Comparison of ENCODE assay signal across 9 cellular contexts in the genomic region with DNA sequence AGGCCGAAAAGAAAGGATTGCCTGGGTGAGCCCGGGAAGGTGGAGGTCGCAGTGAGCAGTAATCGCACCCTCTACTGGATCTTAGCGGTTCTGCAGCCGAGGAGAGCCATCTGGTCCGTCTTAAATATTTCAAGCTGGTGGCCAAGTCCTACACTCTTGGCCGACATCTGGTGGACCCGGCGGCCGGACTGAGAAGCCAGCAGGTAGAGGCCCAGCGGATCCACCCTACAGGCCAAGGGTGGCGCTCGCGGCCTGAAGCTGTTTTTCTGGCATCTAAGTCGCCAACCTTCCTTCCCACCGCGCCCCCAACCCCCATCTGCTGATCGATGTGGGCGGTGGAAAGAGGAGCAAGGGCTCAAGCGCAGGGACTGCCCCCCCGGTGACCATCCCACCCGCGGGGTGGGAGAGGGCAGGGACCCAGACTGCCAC. TPM values are rescaled to one million over a fixed set of nuclear protein-coding genes. Genes with fewer than 3 reads are reported as not detected.
DNase-seq lines count a peak whose midpoint lies in the region; ATAC-seq and TF ChIP-seq lines count a peak whose summit lies in the region.
"Had no signal": no experiment of that assay in that cellular context is flagged by ENCODE, and none has a peak within 500 bp of the region (broad histone marks: within the 10 kb centered on the region; RNA-seq: fewer than 3 reads in every experiment).

No MANE protein-coding gene starts in this region.

- H3K9me3 ChIP-seq in NT2/D1 (ENCODE audit: insufficient read depth, low read length) (peaks cover 18% of the 10 kb centered on the region; the same call in 1 of the 2 replicates), spleen (peaks cover 0 to 82% (median 10%) of the 10 kb centered on the region in 8 donors), MG63 (no peaks in the 10 kb centered on the region)

- peaks cover 23% of the 10 kb centered on the region for H3K27me3 ChIP-seq in NT2/D1 (ENCODE audit: insufficient read depth, insufficient read length)
- peaks cover 4% of the 10 kb centered on the region for H3K27me3 ChIP-seq in foreskin keratinocyte
- H3K27me3 ChIP-seq in spleen (replicated peaks in 1 of 7), result peaks cover 0 to 45% (median 12%) of the 10 kb centered on the region in 7 donors
- H3K27me3 ChIP-seq in MG63, result no peaks in the 10 kb centered on the region

- intact Hi-C loops in spleen (cut with DNase I; ENCODE audit: low total_unique reads), result no loop called here

- H3K4me3 ChIP-seq in NT2/D1 (ENCODE audit: insufficient read length, low read depth) (peak overlapping the region; percentile 61), spleen (peak overlapping the region in 5 of 8 donors; percentile 16 to 62 (median 28)), MG63 (no peak overlapping the region)

- H3K36me3 ChIP-seq in NT2/D1 (ENCODE audit: insufficient read depth, insufficient read length, low read length), result no peaks in the 10 kb centered on the region
- H3K36me3 ChIP-seq in spleen, result no peaks in the 10 kb centered on the region
- H3K36me3 ChIP-seq in MG63, result no peaks in the 10 kb centered on the region

- H3K27ac ChIP-seq in foreskin keratinocyte (no peak overlapping the region), spleen (no peak overlapping the region)

- DNase-seq in NCI-H748 (lab: John Stamatoyannopoulos, UW; ENCODE audit: unreplicated experiment) (peak; percentile 9), NCI-H748 treated with DMSO at 0.1 percent for 48 hours (lab: John Stamatoyannopoulos, UW) (no peak), NT2/D1 (ENCODE audit: low read depth, low spot score) (peak; percentile 79), foreskin keratinocyte (peak in 1 of 2 donors; percentile 9), spleen (no peak), MG63 (no peak), NK-92 (lab: John Stamatoyannopoulos, UW; ENCODE audit: unreplicated experiment) (no peak)
- DNase-seq: AML-193 had no signal

- ATAC-seq in foreskin keratinocyte (no peak), HG02885 (IDR thresholded peaks at IDR 0.05; ENCODE audit: poor library complexity, unreplicated experiment) (no peak)

- no peak for TF ChIP-seq POLR2A in spleen (IDR thresholded peaks at IDR 0.05)

- peak; percentile 45 for TF ChIP-seq CTCF in foreskin keratinocyte (conservative IDR thresholded peaks at IDR 0.05)
- peak in 7 of 11 experiments; percentile 15 to 57 (median 39) for TF ChIP-seq CTCF in spleen (IDR thresholded peaks at IDR 0.05 in 8 of 11, conservative IDR thresholded peaks at IDR 0.05 in 3 of 11)

- H3K9ac ChIP-seq in NT2/D1 (ENCODE audit: insufficient read length, low read depth), result peak overlapping the region; percentile 85

- H3K4me1 ChIP-seq in NT2/D1 (ENCODE audit: insufficient read depth, insufficient read length), result no peaks in the 10 kb centered on the region
- no peaks in the 10 kb centered on the region for H3K4me1 ChIP-seq in foreskin keratinocyte
- H3K4me1 ChIP-seq in spleen, result peaks cover 0 to 22% (median 10%) of the 10 kb centered on the region in 6 donors

- WGBS in spleen, 5 donors, result 6 to 12% (median 9%) methylated on average over 14 to 24 of the region's 24 CpGs

RNA-seq across cellular contexts. Expression of a gene that starts 46.5 kb away (rescaled TPM):
- 1.5 and 2.8 TPM in 2 replicates for total RNA-seq in foreskin keratinocyte
- polyA plus RNA-seq in foreskin keratinocyte, result 0.16 and 0.26 TPM in 2 replicates
- 1 to 10 TPM in 2 of 7 donors, under 1 TPM in 3, not detected in 2; 0.40 to 1.4 (median 0.80) TPM for total RNA-seq in spleen
- under 1 TPM; 0.02 to 0.19 (median 0.11) TPM for polyA plus RNA-seq in spleen
- 0.15 and 1.4 TPM in 2 replicates for total RNA-seq in MG63 (2014; rRNA removed; shearing (Covaris generic); ENCODE audit: low replicate concordance)

Comparison
In these comparisons a context has a peak if more than half of its experiments do, and no peak if none do; other contexts are left out.
1. DNase-seq: peak in NCI-H748 (single experiment) and NT2/D1 (single experiment); none in NCI-H748 treated with DMSO at 0.1 percent for 48 hours (single experiment), spleen (single experiment), MG63 (single experiment) and NK-92 (single experiment).